20 cellular contexts compared by ENCODE assay signal in the genomic region with DNA sequence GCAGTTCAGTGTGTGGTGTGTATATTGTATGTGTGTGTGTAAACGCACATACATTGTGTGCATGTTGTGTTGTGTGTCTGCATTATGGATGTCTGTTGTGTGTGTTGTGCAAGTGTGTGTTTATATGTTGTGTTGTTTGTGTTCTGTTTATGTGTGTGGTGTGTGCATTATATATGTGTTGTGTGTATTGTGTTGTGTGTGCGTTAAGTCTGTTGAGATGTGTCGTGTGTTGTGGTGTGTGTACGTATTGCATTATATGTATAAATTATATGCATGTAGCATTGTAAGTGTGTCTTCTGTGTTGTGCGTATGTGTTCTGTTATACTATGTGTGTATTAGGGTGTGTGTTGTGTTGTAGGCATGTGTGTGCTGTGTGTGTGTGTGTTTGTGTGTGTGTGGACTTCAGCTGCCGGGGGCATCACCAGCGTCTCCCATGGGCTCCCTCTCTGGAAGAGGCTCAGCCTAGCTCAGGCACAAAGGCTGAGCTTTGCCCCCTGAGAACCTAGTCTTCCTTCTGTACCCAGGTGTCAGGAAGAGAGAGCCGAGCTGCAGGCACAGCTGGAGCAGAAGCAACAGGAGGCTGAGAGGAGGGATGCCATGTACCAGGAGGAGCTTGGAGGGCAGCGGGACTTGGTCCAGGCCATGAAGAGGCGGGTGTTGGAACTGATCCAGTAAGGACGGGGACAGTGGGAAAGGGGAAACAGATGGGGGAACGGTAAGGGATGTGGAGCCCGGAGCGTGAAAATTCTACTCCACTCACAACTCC. TPM values are rescaled to one million over a fixed set of nuclear protein-coding genes. Genes with fewer than 3 reads are reported as not detected.
"Had no signal": no experiment of that assay in that cellular context is flagged by ENCODE, and none has a peak within 500 bp of the region (broad histone marks: within the 10 kb centered on the region; RNA-seq: fewer than 3 reads in every experiment).

No MANE protein-coding gene starts in this region.

- H3K4me1 Mint-ChIP-seq: neural crest cell; stimulated activated effector memory CD8-positive, alpha-beta T cell treated with anti-CD3 and anti-CD28 coated beads, Interleukin-12 subunit alpha, Interleukin-12 subunit beta, amount 100 ng/mL, for 72 hours had no signal

- H3K27me3 ChIP-seq: thyroid gland, uterus had no signal

- H3K4me1 ChIP-seq: thyroid gland, uterus had no signal

- H3K36me3 Mint-ChIP-seq: activated CD8-positive, alpha-beta memory T cell treated with anti-CD3 and anti-CD28 coated beads, Interleukin-2, amount 10 ng/mL, durations not matched to agents 7 days and 5 days; stimulated activated effector memory CD8-positive, alpha-beta T cell treated with anti-CD3 and anti-CD28 coated beads, Interleukin-12 subunit alpha, Interleukin-12 subunit beta, amount 100 ng/mL, for 72 hours had no signal

- H3K27me3 Mint-ChIP-seq: activated CD4-positive, alpha-beta memory T cell treated with anti-CD3 and anti-CD28 coated beads for 36 hours had no signal

- H3K9me3 ChIP-seq: thyroid gland had no signal

- H3K4me3 ChIP-seq: thyroid gland, uterus had no signal

- H3K36me3 ChIP-seq: thyroid gland, uterus had no signal

- H3K4me3 Mint-ChIP-seq: activated CD4-positive, alpha-beta memory T cell treated with anti-CD3 and anti-CD28 coated beads for 36 hours; activated CD8-positive, alpha-beta memory T cell treated with anti-CD3 and anti-CD28 coated beads, Interleukin-2, amount 10 ng/mL, durations not matched to agents 7 days and 5 days; neural crest cell; stimulated activated effector memory CD8-positive, alpha-beta T cell treated with anti-CD3 and anti-CD28 coated beads, Interleukin-12 subunit alpha, Interleukin-12 subunit beta, amount 100 ng/mL, for 72 hours had no signal

- H3K27ac Mint-ChIP-seq: activated CD4-positive, alpha-beta memory T cell treated with anti-CD3 and anti-CD28 coated beads for 36 hours; activated CD8-positive, alpha-beta memory T cell treated with anti-CD3 and anti-CD28 coated beads, Interleukin-2, amount 10 ng/mL, durations not matched to agents 7 days and 5 days; stimulated activated effector memory CD8-positive, alpha-beta T cell treated with anti-CD3 and anti-CD28 coated beads, Interleukin-12 subunit alpha, Interleukin-12 subunit beta, amount 100 ng/mL, for 72 hours had no signal

- H3K27ac ChIP-seq: thyroid gland, uterus, VCaP had no signal

- DNase-seq: activated CD4-positive, alpha-beta memory T cell treated with anti-CD3 and anti-CD28 coated beads for 36 hours; activated CD4-positive, alpha-beta T cell treated with anti-CD3 and anti-CD28 coated beads for 1 hour; activated CD8-positive, alpha-beta memory T cell treated with anti-CD3 and anti-CD28 coated beads, Interleukin-2, amount 10 ng/mL, durations not matched to agents 7 days and 5 days; activated effector memory CD4-positive, alpha-beta T cell treated with Interleukin-2 at 50 U/mL for 16 hours; activated naive CD4-positive, alpha-beta T cell treated with anti-CD3 and anti-CD28 coated beads, Interleukin-2, amount 50 U/mL, for 16 hours; activated T-cell treated with anti-CD3 and anti-CD28 coated beads, Interleukin-2, amount 50 U/mL, for 1 hour; stimulated activated CD4-positive, alpha-beta T cell treated with anti-CD3 and anti-CD28 coated beads, Interleukin-12 subunit alpha, Interleukin-12 subunit beta, amount 100 ng/mL, for 4 hours; T1000; thyroid gland; uterus had no signal

RNA-seq across cellular contexts. Expression of gene RUFY4, which starts 13.7 kb away (rescaled TPM):
- total RNA-seq: astrocyte, bronchial epithelial cell, left lobe of liver, lung microvascular endothelial cell, neural crest cell, osteoblast, pulmonary artery endothelial cell, thyroid gland had no signal
- polyA plus RNA-seq: keratinocyte had no signal

RNA-seq across cellular contexts. Expression of gene CXCR2, which starts 43.1 kb away (rescaled TPM):
- total RNA-seq: activated CD4-positive, alpha-beta memory T cell treated with anti-CD3 and anti-CD28 coated beads for 36 hours; bronchial epithelial cell; lung microvascular endothelial cell; neural crest cell; osteoblast; pulmonary artery endothelial cell had no signal
